Comparison of ENCODE assay signal across 22 cellular contexts in the genomic region with DNA sequence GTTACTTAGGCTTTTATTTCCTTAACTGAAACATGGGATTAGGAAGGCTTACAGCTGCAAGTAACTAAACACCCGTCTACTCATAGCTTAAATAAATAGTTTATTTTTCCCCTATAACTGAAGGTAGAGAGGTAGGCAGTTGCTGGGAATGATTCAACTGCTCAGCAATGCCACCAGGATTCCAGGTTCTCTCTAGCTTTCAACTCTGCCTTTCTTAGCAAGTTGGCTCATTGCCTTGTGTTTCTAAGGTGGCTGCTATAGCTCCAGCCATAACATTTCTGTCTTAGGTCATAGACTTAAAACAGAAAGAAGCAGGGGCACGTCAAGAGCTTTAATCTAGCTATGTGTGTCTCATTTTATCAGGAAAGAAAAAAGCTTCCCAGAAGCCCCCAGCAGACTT.
A peak's percentile ranks its signal among the peaks of the same experiment; 100 is the strongest.
DNase-seq lines count a peak whose midpoint lies in the region; ATAC-seq, FAIRE-seq and TF ChIP-seq lines count a peak whose summit lies in the region.
"Had no signal": no experiment of that assay in that cellular context is flagged by ENCODE, and none has a peak within 500 bp of the region (broad histone marks: within the 10 kb centered on the region; RNA-seq: fewer than 3 reads in every experiment).

No MANE protein-coding gene starts in this region.

- DNase-seq in H54 (ENCODE audit: insufficient read length, low spot score) (no peak), SJCRH30 (peak; percentile 6 to 13), natural killer cell (no peak), NCI-H128 (lab: John Stamatoyannopoulos, UW; ENCODE audit: unreplicated experiment) (no peak), GOT3 (lab: John Stamatoyannopoulos, UW) (no peak), MV-4-11 (lab: John Stamatoyannopoulos, UW) (no peak)
- DNase-seq: activated naive CD4-positive, alpha-beta T cell; activated T-cell treated with anti-CD3 and anti-CD28 coated beads, Interleukin-2, amount 50 U/mL, for 4 hours; adrenal gland; caudate nucleus; effector memory CD4-positive, alpha-beta T cell; GDM1; left lung; midbrain; NCI-H1694; NCI-H2227 treated with DMSO at 0.1 percent for 48 hours; NCI-H774; SIG-M5; T-cell had no signal

- no peak for TF ChIP-seq POLR2A in H54 (IDR thresholded peaks at IDR 0.05; ENCODE audit: low read depth, low read length)

- H3K27me3 ChIP-seq in SJCRH30 = no peaks in the 10 kb centered on the region
- H3K27me3 ChIP-seq: adrenal gland, left lung had no signal

- ATAC-seq in esophagus mucosa (peak; percentile 60), natural killer cell (no peak), GM19351 (IDR thresholded peaks at IDR 0.05; ENCODE audit: unreplicated experiment) (no peak)
- ATAC-seq: activated T-cell treated with anti-CD3 and anti-CD28 coated beads, Interleukin-2, amount 50 U/mL, for 4 hours; left lung; T-cell had no signal

- no peaks in the 10 kb centered on the region for H3K36me3 ChIP-seq in SJCRH30
- H3K36me3 ChIP-seq: adrenal gland, HAP-1, left lung had no signal

- H3K27me3 Mint-ChIP-seq in natural killer cell (ENCODE audit: low read depth in 2 of 2) = no peaks in the 10 kb centered on the region
- H3K27me3 Mint-ChIP-seq: T-cell had no signal

- no peak overlapping the region for H3K27ac ChIP-seq in SJCRH30
- H3K27ac ChIP-seq: adrenal gland, left lung had no signal

- peaks cover 88 to 89% of the 10 kb centered on the region in 2 donors for H3K4me1 Mint-ChIP-seq in natural killer cell

- no peaks in the 10 kb centered on the region for H3K9me3 Mint-ChIP-seq in natural killer cell

- H3K36me3 Mint-ChIP-seq in natural killer cell = peaks cover 41% of the 10 kb centered on the region

- H3K27ac Mint-ChIP-seq in natural killer cell = peak overlapping the region; percentile 69 to 75
- H3K27ac Mint-ChIP-seq: T-cell had no signal

- intact Hi-C loops in natural killer cell (cut with micrococcal nuclease) = no loop called here

- no peaks in the 10 kb centered on the region; the same call in none of the 2 replicates for H3K9me3 ChIP-seq in SJCRH30 (replicated peaks)
- H3K9me3 ChIP-seq: adrenal gland, HAP-1 had no signal

- peaks cover 6% of the 10 kb centered on the region for H3K4me1 ChIP-seq in SJCRH30
- H3K4me1 ChIP-seq: adrenal gland, left lung had no signal

- TF ChIP-seq CTCF in natural killer cell (IDR thresholded peaks at IDR 0.05) = no peak

- no peak overlapping the region for H3K4me3 Mint-ChIP-seq in natural killer cell
- H3K4me3 Mint-ChIP-seq: activated T-cell treated with anti-CD3 and anti-CD28 coated beads, Interleukin-2, amount 50 U/mL, for 4 hours; T-cell had no signal

- no peak overlapping the region for H3K4me3 ChIP-seq in SJCRH30
- H3K4me3 ChIP-seq: adrenal gland, HAP-1, left lung had no signal

- FAIRE-seq in H54 (lab: Jason Lieb, UNC) = peak; percentile 81

Comparison
In these comparisons a context has a peak if more than half of its experiments do, and no peak if none do; other contexts are left out.
1. DNase-seq: peak in SJCRH30 (2 of 2); none in H54 (single experiment), natural killer cell (single experiment), NCI-H128 (single experiment), GOT3 (single experiment) and MV-4-11 (single experiment).